Comparison of ENCODE assay signal across 2 cellular contexts in genomic region chr6:82240191-82240590, GRCh38.
TF ChIP-seq lines count a peak whose summit lies in the region.

No MANE protein-coding gene starts in this region.

TF ChIP-seq in IMR-90, 13 proteins besides CTCF, POLR2A, EP300 and RAD21:
- no peak for TF ChIP-seq CHD1 (IDR thresholded peaks at IDR 0.05; ENCODE audit: low read depth, low read length)
- TF ChIP-seq BHLHE40 (IDR thresholded peaks at IDR 0.05; ENCODE audit: low read depth, low read length) = no peak
- TF ChIP-seq FOS (IDR thresholded peaks at IDR 0.05; ENCODE audit: low read depth, low read length) = no peak
- no peak for TF ChIP-seq SMC3 (IDR thresholded peaks at IDR 0.05; ENCODE audit: low read depth, low read length)
- no peak for TF ChIP-seq NFE2L2 (IDR thresholded peaks at IDR 0.05; ENCODE audit: low read depth, low read length)
- TF ChIP-seq MAZ (IDR thresholded peaks at IDR 0.05; ENCODE audit: borderline replicate concordance, low read depth, low read length) = no peak
- no peak for TF ChIP-seq RCOR1 (IDR thresholded peaks at IDR 0.05; ENCODE audit: insufficient replicate concordance, low read length)
- no peak for TF ChIP-seq CEBPB (IDR thresholded peaks at IDR 0.05; ENCODE audit: low read depth, low read length)
- no peak for TF ChIP-seq RFX5 (IDR thresholded peaks at IDR 0.05; ENCODE audit: low read depth, low read length)
- TF ChIP-seq MXI1 (IDR thresholded peaks at IDR 0.05; ENCODE audit: borderline replicate concordance, low read depth, low read length) = no peak
- no peak for TF ChIP-seq ELK1 (IDR thresholded peaks at IDR 0.05; ENCODE audit: borderline replicate concordance, low read depth, low read length)
- no peak for TF ChIP-seq USF2 (IDR thresholded peaks at IDR 0.05; ENCODE audit: low read depth, low read length)
- TF ChIP-seq MAFK (IDR thresholded peaks at IDR 0.05; ENCODE audit: low read depth, low read length) = no peak

TF ChIP-seq in GM12878, 131 proteins besides CTCF, POLR2A, EP300 and RAD21:
- no peak for TF ChIP-seq CBFB (IDR thresholded peaks at IDR 0.05; ENCODE audit: low read depth)
- no peak for TF ChIP-seq IRF4 (IDR thresholded peaks at IDR 0.05; ENCODE audit: low read depth, low read length)
- no peak for TF ChIP-seq SIN3A (IDR thresholded peaks at IDR 0.05; ENCODE audit: low read depth, low read length)
- TF ChIP-seq ZBED1 (IDR thresholded peaks at IDR 0.05; ENCODE audit: borderline replicate concordance) = no peak
- TF ChIP-seq SRF (IDR thresholded peaks at IDR 0.05; ENCODE audit: low read depth in 2 of 2, low read length in 2 of 2) = no peak
- no peak for TF ChIP-seq RFX5 (IDR thresholded peaks at IDR 0.05; ENCODE audit: low read depth, low read length)
- no peak for TF ChIP-seq MYB (IDR thresholded peaks at IDR 0.05; ENCODE audit: borderline replicate concordance, low read depth, low read length)
- TF ChIP-seq LARP7 (IDR thresholded peaks at IDR 0.05) = no peak
- no peak for TF ChIP-seq USF1 (IDR thresholded peaks at IDR 0.05; ENCODE audit: borderline replicate concordance, extremely low read length, insufficient read depth, low read depth, low read length)
- TF ChIP-seq MEF2A (IDR thresholded peaks at IDR 0.05; ENCODE audit: insufficient read depth, low read depth, low read length) = no peak
- TF ChIP-seq MXI1 (IDR thresholded peaks at IDR 0.05; ENCODE audit: low read depth, low read length) = no peak
- no peak for TF ChIP-seq SMARCA5 (IDR thresholded peaks at IDR 0.05)
- TF ChIP-seq BACH1 (IDR thresholded peaks at IDR 0.05; ENCODE audit: borderline replicate concordance) = no peak
- no peak for TF ChIP-seq ZBTB40 (IDR thresholded peaks at IDR 0.05; ENCODE audit: borderline replicate concordance)
- no peak for TF ChIP-seq ATF3 (IDR thresholded peaks at IDR 0.05; ENCODE audit: borderline replicate concordance, extremely low read depth, low read depth, low read length)
- TF ChIP-seq TBL1XR1 (IDR thresholded peaks at IDR 0.05; ENCODE audit: low read depth, low read length) = no peak
